In the genomic region with DNA sequence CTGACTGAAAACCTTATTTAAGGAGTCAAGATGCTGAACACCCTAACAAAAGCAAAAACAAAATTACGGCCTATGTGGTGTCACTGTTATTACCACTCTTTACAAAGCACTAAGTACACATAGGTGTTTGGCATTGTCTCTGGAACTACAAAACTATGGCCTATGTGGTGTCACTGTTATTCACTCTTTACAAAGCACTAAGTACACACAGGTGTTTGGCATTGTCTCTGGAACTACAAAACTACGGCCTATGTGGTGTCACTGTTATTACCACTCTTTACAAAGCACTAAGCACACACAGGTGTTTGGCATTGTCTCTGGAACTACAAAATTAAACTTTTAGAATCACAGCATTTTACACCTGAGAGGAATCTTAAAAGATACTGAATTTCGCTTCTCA, we compare ENCODE assay signal across 20 cellular contexts. TPM values are rescaled to one million over a fixed set of nuclear protein-coding genes. Genes with fewer than 3 reads are reported as not detected.
DNase-seq lines count a peak whose midpoint lies in the region; ATAC-seq, FAIRE-seq and TF ChIP-seq lines count a peak whose summit lies in the region.
"Had no signal": no experiment of that assay in that cellular context is flagged by ENCODE, and none has a peak within 500 bp of the region (broad histone marks: within the 10 kb centered on the region; RNA-seq: fewer than 3 reads in every experiment).

No MANE protein-coding gene starts in this region.

- H3K36me3 ChIP-seq in OCI-LY7 (ENCODE audit: insufficient read depth, low read length): peaks cover 25% of the 10 kb centered on the region
- H3K36me3 ChIP-seq in liver (ENCODE audit: control insufficient read depth in 4 of 4, insufficient read depth in 3 of 4, low read depth in 1 of 4, low read length in 3 of 4): peaks cover 2 to 9% (median 6%) of the 10 kb centered on the region in 4 donors
- H3K36me3 ChIP-seq in body of pancreas (replicated peaks in 1 of 2; ENCODE audit: insufficient read depth in 1 of 2, low read depth in 2 of 2): peaks cover 0 to 2% of the 10 kb centered on the region in 2 donors
- H3K36me3 ChIP-seq: BE2C had no signal

- H3K27ac ChIP-seq in OCI-LY7 (ENCODE audit: low read depth, low read length, poor library complexity, severe bottlenecking): no peak overlapping the region
- H3K27ac ChIP-seq in liver (ENCODE audit: low read depth in 1 of 2, low read length in 2 of 2): no peak overlapping the region
- no peak overlapping the region for H3K27ac ChIP-seq in body of pancreas
- H3K27ac ChIP-seq: cardiac muscle cell, spleen, WERI-Rb-1 had no signal

- no peak for TF ChIP-seq CTCF in OCI-LY7 (conservative IDR thresholded peaks at IDR 0.05; ENCODE audit: low read length)
- no peak for TF ChIP-seq CTCF in liver (IDR thresholded peaks at IDR 0.05; ENCODE audit: low read depth, low read length, missing input control)
- no peak for TF ChIP-seq CTCF in body of pancreas (IDR thresholded peaks at IDR 0.05)

- TF ChIP-seq POLR2A in H54 (IDR thresholded peaks at IDR 0.05; ENCODE audit: low read depth, low read length) (no peak), body of pancreas (IDR thresholded peaks at IDR 0.05) (no peak)

- ATAC-seq in body of pancreas (no peak), HG02852 (IDR thresholded peaks at IDR 0.05; ENCODE audit: unreplicated experiment) (no peak)
- ATAC-seq: activated naive CD8-positive, alpha-beta T cell treated with anti-CD3 and anti-CD28 coated beads, Interleukin-2, amount 50 U/mL, for 24 hours; esophagus mucosa; natural killer cell treated with Interleukin-12 subunit alpha and Interleukin-12 subunit beta and Interleukin-15 and Interleukin-18, amount 100 ng/mL, for 72 hours; T-cell had no signal

- no peak overlapping the region for H2AFZ ChIP-seq in OCI-LY7 (ENCODE audit: low read length)

- POLR2A ChIA-PET in OCI-LY7 (lab: Charles Lee): interaction anchor here (1.2 kb wide), 1 partner anchor 14 kb away, joined by 3 read pairs; no protein-coding TSS in a partner anchor

- intact Hi-C loops in OCI-LY7 (cut with micrococcal nuclease; ENCODE audit: unreplicated experiment) (no loop called here), body of pancreas (cut with DNase I) (no loop called here)

- H3K79me2 ChIP-seq in OCI-LY7 (ENCODE audit: insufficient read depth, low read depth, low read length): no peaks in the 10 kb centered on the region

- peak; percentile 86 for FAIRE-seq in H54 (lab: Jason Lieb, UNC)

- no peaks in the 10 kb centered on the region for H4K20me1 ChIP-seq in OCI-LY7 (ENCODE audit: insufficient read depth, low read length)

- CTCF ChIA-PET in OCI-LY7 (lab: Charles Lee; ENCODE audit: unreplicated experiment): no interaction called here

- DNase-seq in H54 (ENCODE audit: insufficient read length, low spot score) (no peak), NCI-H146 (lab: John Stamatoyannopoulos, UW) (peak; percentile 98), OCI-LY7 (ENCODE audit: low spot score) (no peak), NCI-H524 (lab: John Stamatoyannopoulos, UW) (no peak), Ammon's horn (ENCODE audit: low spot score) (no peak), body of pancreas (no peak)
- DNase-seq: activated naive CD8-positive, alpha-beta T cell treated with anti-CD3 and anti-CD28 coated beads, Interleukin-2, amount 50 U/mL, for 24 hours; BE2C; mammary epithelial cell; NCI-H526 treated with DMSO at 0.1 percent for 48 hours; RPMI8226; spleen; T-cell; transverse colon; WERI-Rb-1 had no signal

- H3K9me3 ChIP-seq in OCI-LY7 (ENCODE audit: low read length): no peaks in the 10 kb centered on the region
- no peaks in the 10 kb centered on the region for H3K9me3 ChIP-seq in liver (ENCODE audit: control insufficient read depth in 4 of 4, low read length in 3 of 4)
- no peaks in the 10 kb centered on the region for H3K9me3 ChIP-seq in body of pancreas
- H3K9me3 ChIP-seq: BE2C, transverse colon had no signal

- WGBS in liver: 64% methylated on average over 3 of the region's 3 CpGs
- WGBS in body of pancreas, 2 donors: 76% methylated on average over 3 of the region's 3 CpGs

- H3K9ac ChIP-seq in liver (ENCODE audit: low read depth in 1 of 2, low read length in 2 of 2): no peak overlapping the region

- H3K4me1 ChIP-seq in OCI-LY7 (ENCODE audit: insufficient read depth, low read length, poor library complexity, severe bottlenecking): no peaks in the 10 kb centered on the region
- peaks cover 0 to 9% (median 4%) of the 10 kb centered on the region in 4 donors for H3K4me1 ChIP-seq in liver (ENCODE audit: control insufficient read depth in 4 of 4, insufficient read depth in 4 of 4, low read length in 3 of 4)
- peaks cover 7% of the 10 kb centered on the region for H3K4me1 ChIP-seq in body of pancreas
- H3K4me1 ChIP-seq: BE2C had no signal

- H3K4me3 ChIP-seq in OCI-LY7 (ENCODE audit: low read depth, low read length, poor library complexity, severe bottlenecking): no peak overlapping the region
- no peak overlapping the region for H3K4me3 ChIP-seq in liver (ENCODE audit: low read depth in 1 of 3, low read length in 3 of 3)
- no peak overlapping the region for H3K4me3 ChIP-seq in body of pancreas
- H3K4me3 ChIP-seq: cardiac muscle cell, spleen, transverse colon had no signal

- no peaks in the 10 kb centered on the region for H3K9me2 ChIP-seq in OCI-LY7 (ENCODE audit: insufficient read depth, low read length)

- TSS peak; percentile 21 for BruUV-seq in OCI-LY7 (replicated peaks; lab: Mats Ljungman, UMichigan)

- no peak for TF ChIP-seq RAD21 in liver (IDR thresholded peaks at IDR 0.05)

- no peak overlapping the region for H3K4me2 ChIP-seq in OCI-LY7 (ENCODE audit: low read length)

- H3K27me3 ChIP-seq in liver (ENCODE audit: control insufficient read depth in 4 of 4, insufficient read depth in 4 of 4, low read length in 3 of 4) (no peaks in the 10 kb centered on the region), body of pancreas (no peaks in the 10 kb centered on the region)
- H3K27me3 ChIP-seq: BE2C, cardiac muscle cell, spleen, transverse colon had no signal

TF ChIP-seq in liver, 16 proteins besides CTCF, POLR2A, EP300 and RAD21:
- TF ChIP-seq FOXA2 (IDR thresholded peaks at IDR 0.05) (peak; percentile 90), SP1 (IDR thresholded peaks at IDR 0.05) (no peak), RXRA (IDR thresholded peaks at IDR 0.05) (peak in 1 of 2 donors; percentile 12), HNF4A (conservative IDR thresholded peaks at IDR 0.05) (peak in 1 of 2 donors; percentile 12), FOXA1 (IDR thresholded peaks at IDR 0.05) (peak; percentile 62)
TF ChIP-seq in liver: peak in this region for 4.

RNA-seq across cellular contexts. Expression of gene SLC35F5, which starts 47.4 kb away (rescaled TPM):
- 45.4 and 51.1 TPM in 2 replicates for total RNA-seq in OCI-LY7 (2014; rRNA removed; shearing (Covaris generic))
- total RNA-seq in OCI-LY7 (2022) (56.3 and 58.8 TPM in 2 replicates), liver (10 to 100 TPM; 70.6 to 70.8 TPM), body of pancreas (100 to 1,000 TPM in 1 of 2 donors, 10 to 100 TPM in 1; 50.8 to 104 TPM)
- 10 to 100 TPM; 15.3 to 18.5 TPM for polyA plus RNA-seq in liver
